17 cellular contexts compared by ENCODE assay signal in genomic region chr12:44157359-44157758, GRCh38.
DNase-seq lines count a peak whose midpoint lies in the region; ATAC-seq and TF ChIP-seq lines count a peak whose summit lies in the region.
"Had no signal": no experiment of that assay in that cellular context is flagged by ENCODE, and none has a peak within 500 bp of the region (broad histone marks: within the 10 kb centered on the region; RNA-seq: fewer than 3 reads in every experiment).

No MANE protein-coding gene starts in this region.

- no peak for TF ChIP-seq CTCF in progenitor cell of endocrine pancreas (IDR thresholded peaks at IDR 0.05; ENCODE audit: unreplicated experiment)

- H3K4me1 Mint-ChIP-seq in progenitor cell of endocrine pancreas (ENCODE audit: low read depth), result peaks cover 4% of the 10 kb centered on the region
- H3K4me1 Mint-ChIP-seq: T-cell had no signal

- no peak overlapping the region for H3K4me3 Mint-ChIP-seq in progenitor cell of endocrine pancreas (ENCODE audit: low read depth)
- H3K4me3 Mint-ChIP-seq: activated T-helper 1 cell treated with anti-CD3 and anti-CD28 coated beads, Interleukin-12 subunit alpha, Interleukin-12 subunit beta, Interleukin-2, Interleukin-4 antibody, amounts not matched to agents 30 ng/mL and 10 ng/mL and 1 ng/mL, durations not matched to agents 14 hours and 24 hours and 36 hours; brain; endodermal cell; naive B cell; stimulated activated naive CD8-positive, alpha-beta T cell treated with anti-CD3 and anti-CD28 coated beads, Interleukin-15, Interleukin-2, amounts not matched to agents 100 ng/mL and 50 ng/mL, for 24 hours; T-cell had no signal

- DNase-seq in NCI-H1417 (lab: John Stamatoyannopoulos, UW) (no peak), NCI-H2227 (lab: John Stamatoyannopoulos, UW; ENCODE audit: unreplicated experiment) (no peak), progenitor cell of endocrine pancreas (ENCODE audit: low spot score, unreplicated experiment) (no peak)
- DNase-seq: activated CD4-positive, CD25-positive, alpha-beta regulatory T cell treated with anti-CD3 and anti-CD28 coated beads, Interleukin-2, amount 50 U/mL, for 72 hours; endodermal cell; naive B cell; NCI-H2081; stimulated activated CD4-positive, alpha-beta T cell treated with anti-CD3 and anti-CD28 coated beads, Interleukin-4, amount 100 ng/mL, for 4 hours; T-cell had no signal

- H3K27ac Mint-ChIP-seq in progenitor cell of endocrine pancreas, result no peak overlapping the region
- H3K27ac Mint-ChIP-seq: activated T-helper 1 cell treated with anti-CD3 and anti-CD28 coated beads, Interleukin-12 subunit alpha, Interleukin-12 subunit beta, Interleukin-2, Interleukin-4 antibody, amounts not matched to agents 30 ng/mL and 10 ng/mL and 1 ng/mL, durations not matched to agents 14 hours and 24 hours and 36 hours; endodermal cell; stimulated activated naive CD8-positive, alpha-beta T cell treated with anti-CD3 and anti-CD28 coated beads, Interleukin-15, Interleukin-2, amounts not matched to agents 100 ng/mL and 50 ng/mL, for 24 hours; T-cell had no signal

- no peaks in the 10 kb centered on the region for H3K9me3 Mint-ChIP-seq in progenitor cell of endocrine pancreas (ENCODE audit: low read depth)
- H3K9me3 Mint-ChIP-seq: activated T-helper 1 cell treated with anti-CD3 and anti-CD28 coated beads, Interleukin-12 subunit alpha, Interleukin-12 subunit beta, Interleukin-2, Interleukin-4 antibody, amounts not matched to agents 30 ng/mL and 10 ng/mL and 1 ng/mL, durations not matched to agents 14 hours and 24 hours and 36 hours; brain; endodermal cell; naive B cell; stimulated activated naive CD8-positive, alpha-beta T cell treated with anti-CD3 and anti-CD28 coated beads, Interleukin-15, Interleukin-2, amounts not matched to agents 100 ng/mL and 50 ng/mL, for 24 hours; T-cell had no signal

- no peaks in the 10 kb centered on the region for H3K36me3 Mint-ChIP-seq in progenitor cell of endocrine pancreas (ENCODE audit: insufficient read depth)
- H3K36me3 Mint-ChIP-seq: brain, naive B cell had no signal

- ATAC-seq in GM18499 (IDR thresholded peaks at IDR 0.05; ENCODE audit: insufficient read depth, unreplicated experiment) (peak; percentile 89), GM19463 (IDR thresholded peaks at IDR 0.05; ENCODE audit: unreplicated experiment) (peak; percentile 60), HG02852 (IDR thresholded peaks at IDR 0.05; ENCODE audit: unreplicated experiment) (peak; percentile 92), HG03521 (IDR thresholded peaks at IDR 0.05; ENCODE audit: unreplicated experiment) (peak; percentile 87), HG03139 (IDR thresholded peaks at IDR 0.05; ENCODE audit: unreplicated experiment) (no peak)
- ATAC-seq: T-cell had no signal

- no peaks in the 10 kb centered on the region for H3K27me3 Mint-ChIP-seq in progenitor cell of endocrine pancreas
- H3K27me3 Mint-ChIP-seq: brain; naive B cell; stimulated activated naive CD8-positive, alpha-beta T cell treated with anti-CD3 and anti-CD28 coated beads, Interleukin-15, Interleukin-2, amounts not matched to agents 100 ng/mL and 50 ng/mL, for 24 hours; T-cell had no signal
